Comparison of ENCODE assay signal across 22 cellular contexts in the genomic region with DNA sequence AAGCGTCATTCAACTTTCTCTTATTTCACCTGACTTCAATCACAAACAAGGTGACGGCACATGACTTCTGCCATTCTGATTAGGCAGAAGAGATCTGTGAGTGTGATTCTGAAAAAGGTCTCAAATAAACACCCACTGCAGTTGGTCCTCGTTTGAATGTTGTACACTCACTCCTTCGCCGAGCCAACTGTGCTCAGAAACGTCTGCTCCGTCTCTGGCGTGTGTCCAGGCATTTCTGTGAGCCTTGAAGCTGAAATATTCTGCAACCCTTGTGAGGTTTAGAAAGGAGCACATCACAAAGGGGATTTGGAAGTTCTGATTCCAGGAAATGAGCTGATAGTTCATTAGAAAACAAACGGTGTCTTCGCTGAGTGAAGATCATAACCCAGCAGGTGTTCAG.
DNase-seq lines count a peak whose midpoint lies in the region; ATAC-seq and TF ChIP-seq lines count a peak whose summit lies in the region.
"Had no signal": no experiment of that assay in that cellular context is flagged by ENCODE, and none has a peak within 500 bp of the region (broad histone marks: within the 10 kb centered on the region; RNA-seq: fewer than 3 reads in every experiment).

No MANE protein-coding gene starts in this region.

- peak overlapping the region; percentile 46 to 83 (median 76) for H3K27ac Mint-ChIP-seq in nephron
- no peak overlapping the region for H3K27ac Mint-ChIP-seq in activated CD8-positive, alpha-beta T cell treated with anti-CD3 and anti-CD28 coated beads, Interleukin-2, amount 10 ng/mL, durations not matched to agents 7 days and 5 days
- H3K27ac Mint-ChIP-seq: activated CD8-positive, alpha-beta T cell treated with anti-CD3 and anti-CD28 coated beads for 36 hours; activated naive CD4-positive, alpha-beta T cell treated with anti-CD3 and anti-CD28 coated beads, Interleukin-2, amount 10 ng/mL, durations not matched to agents 7 days and 5 days; activated T-cell treated with anti-CD3 and anti-CD28 coated beads, Interleukin-2, amount 50 U/mL, for 24 hours; effector memory CD8-positive, alpha-beta T cell; WTC11 had no signal

- TF ChIP-seq CTCF in nephron (IDR thresholded peaks at IDR 0.05; ENCODE audit: unreplicated experiment in 3 of 3), result no peak

- no peak for ATAC-seq in HG03469 (IDR thresholded peaks at IDR 0.05; ENCODE audit: unreplicated experiment)
- no peak for ATAC-seq in activated CD8-positive, alpha-beta T cell treated with anti-CD3 and anti-CD28 coated beads, Interleukin-2, amount 10 ng/mL, durations not matched to agents 7 days and 5 days
- ATAC-seq: activated CD8-positive, alpha-beta T cell treated with anti-CD3 and anti-CD28 coated beads for 36 hours; effector memory CD8-positive, alpha-beta T cell; heart left ventricle had no signal

- H3K4me3 ChIP-seq in GM23248, result no peak overlapping the region
- H3K4me3 ChIP-seq: heart left ventricle, lung, SJSA1 had no signal

- H3K27me3 ChIP-seq in GM23248 (replicated peaks; ENCODE audit: insufficient read depth), result 0 out of 2 replicates have a peak, but pooled peaks cover 12% of the 10 kb centered on the region
- H3K27me3 ChIP-seq: SJSA1 had no signal

- CTCF ChIA-PET in activated CD8-positive, alpha-beta T cell treated with anti-CD3 and anti-CD28 coated beads, Interleukin-2, amount 10 ng/mL, durations not matched to agents 7 days and 5 days (lab: Charles Lee), result no interaction called here

- H3K27ac ChIP-seq in GM23248, result no peak overlapping the region
- H3K27ac ChIP-seq: heart left ventricle, parathyroid adenoma, SJSA1 had no signal

- no peaks in the 10 kb centered on the region for H3K9me2 ChIP-seq in GM23248 (ENCODE audit: insufficient read depth)

- H4K20me1 ChIP-seq in GM23248 (ENCODE audit: insufficient read depth), result no peaks in the 10 kb centered on the region

- no peaks in the 10 kb centered on the region for H3K9me3 Mint-ChIP-seq in nephron
- H3K9me3 Mint-ChIP-seq in activated CD8-positive, alpha-beta T cell treated with anti-CD3 and anti-CD28 coated beads, Interleukin-2, amount 10 ng/mL, durations not matched to agents 7 days and 5 days (ENCODE audit: insufficient read depth), result no peaks in the 10 kb centered on the region
- H3K9me3 Mint-ChIP-seq: activated CD8-positive, alpha-beta T cell treated with anti-CD3 and anti-CD28 coated beads for 36 hours; activated naive CD4-positive, alpha-beta T cell treated with anti-CD3 and anti-CD28 coated beads, Interleukin-2, amount 10 ng/mL, durations not matched to agents 7 days and 5 days; activated T-cell treated with anti-CD3 and anti-CD28 coated beads, Interleukin-2, amount 50 U/mL, for 24 hours; WTC11 had no signal

- peaks cover 46% of the 10 kb centered on the region for H3K4me1 Mint-ChIP-seq in nephron
- H3K4me1 Mint-ChIP-seq in activated CD8-positive, alpha-beta T cell treated with anti-CD3 and anti-CD28 coated beads, Interleukin-2, amount 10 ng/mL, durations not matched to agents 7 days and 5 days (ENCODE audit: low read depth), result no peaks in the 10 kb centered on the region
- H3K4me1 Mint-ChIP-seq: activated naive CD4-positive, alpha-beta T cell treated with anti-CD3 and anti-CD28 coated beads, Interleukin-2, amount 10 ng/mL, durations not matched to agents 7 days and 5 days had no signal

- H3K36me3 ChIP-seq in GM23248 (ENCODE audit: low read depth), result no peaks in the 10 kb centered on the region
- H3K36me3 ChIP-seq: heart left ventricle, SJSA1 had no signal

- no peak overlapping the region for H3K9ac ChIP-seq in GM23248
- H3K9ac ChIP-seq: parathyroid adenoma had no signal

- peak; percentile 24 for DNase-seq in COR-L47 (lab: John Stamatoyannopoulos, UW)
- DNase-seq in GM23248, result peak; percentile 4
- DNase-seq in astrocyte of the hippocampus (ENCODE audit: low read depth, low spot score), result peak; percentile 73
- DNase-seq in NCI-H128 (lab: John Stamatoyannopoulos, UW; ENCODE audit: unreplicated experiment), result no peak
- DNase-seq in activated CD8-positive, alpha-beta T cell treated with anti-CD3 and anti-CD28 coated beads, Interleukin-2, amount 10 ng/mL, durations not matched to agents 7 days and 5 days, result no peak
- DNase-seq: activated CD8-positive, alpha-beta T cell treated with anti-CD3 and anti-CD28 coated beads for 36 hours; activated naive CD4-positive, alpha-beta T cell treated with anti-CD3 and anti-CD28 coated beads, Interleukin-2, amount 10 ng/mL, durations not matched to agents 7 days and 5 days; activated T-cell treated with anti-CD3 and anti-CD28 coated beads, Interleukin-2, amount 50 U/mL, for 24 hours; aorta; effector memory CD8-positive, alpha-beta T cell; H7; NCI-H524 treated with DMSO at 0.1 percent for 48 hours; stimulated activated CD4-positive, alpha-beta T cell treated with anti-CD3 and anti-CD28 coated beads, Interleukin-2, amount 100 ng/mL, for 24 hours; stimulated activated naive CD4-positive, alpha-beta T cell treated with Interleukin-2 at 50 U/mL for 16 hours; trophoblast cell had no signal

- H3K36me3 Mint-ChIP-seq in nephron (ENCODE audit: low read depth), result no peaks in the 10 kb centered on the region
- no peaks in the 10 kb centered on the region for H3K36me3 Mint-ChIP-seq in activated CD8-positive, alpha-beta T cell treated with anti-CD3 and anti-CD28 coated beads, Interleukin-2, amount 10 ng/mL, durations not matched to agents 7 days and 5 days (ENCODE audit: low read depth)
- H3K36me3 Mint-ChIP-seq: activated naive CD4-positive, alpha-beta T cell treated with anti-CD3 and anti-CD28 coated beads, Interleukin-2, amount 10 ng/mL, durations not matched to agents 7 days and 5 days; WTC11 had no signal

- H3K4me1 ChIP-seq in GM23248 (ENCODE audit: insufficient read depth), result no peaks in the 10 kb centered on the region
- H3K4me1 ChIP-seq: heart left ventricle, parathyroid adenoma, SJSA1 had no signal

- no peaks in the 10 kb centered on the region for H3K79me2 ChIP-seq in GM23248 (ENCODE audit: insufficient read depth)
- H3K79me2 ChIP-seq: parathyroid adenoma had no signal

- POLR2A ChIA-PET in activated CD8-positive, alpha-beta T cell treated with anti-CD3 and anti-CD28 coated beads, Interleukin-2, amount 10 ng/mL, durations not matched to agents 7 days and 5 days (lab: Charles Lee), result no interaction called here

- H3K9me3 ChIP-seq in GM23248 (ENCODE audit: low read depth), result no peaks in the 10 kb centered on the region
- H3K9me3 ChIP-seq: heart left ventricle, SJSA1 had no signal

- H3K27me3 Mint-ChIP-seq in nephron (ENCODE audit: low read depth), result no peaks in the 10 kb centered on the region
- no peaks in the 10 kb centered on the region for H3K27me3 Mint-ChIP-seq in activated CD8-positive, alpha-beta T cell treated with anti-CD3 and anti-CD28 coated beads, Interleukin-2, amount 10 ng/mL, durations not matched to agents 7 days and 5 days (ENCODE audit: low read depth)
- H3K27me3 Mint-ChIP-seq: activated CD8-positive, alpha-beta T cell treated with anti-CD3 and anti-CD28 coated beads for 36 hours; activated naive CD4-positive, alpha-beta T cell treated with anti-CD3 and anti-CD28 coated beads, Interleukin-2, amount 10 ng/mL, durations not matched to agents 7 days and 5 days; effector memory CD8-positive, alpha-beta T cell had no signal

- H2AFZ ChIP-seq in GM23248, result no peak overlapping the region
- H2AFZ ChIP-seq: parathyroid adenoma had no signal

- 1% methylated on average over 10 of the region's 10 CpGs for WGBS in GM23248 (ENCODE audit: low coverage in 1 of 2, low lambda C conversion rate in 2 of 2, missing lambda C conversion rate in 2 of 2), 2 experiments

- peak overlapping the region in 1 of 3 experiments; percentile 27 for H3K4me3 Mint-ChIP-seq in nephron
- no peak overlapping the region for H3K4me3 Mint-ChIP-seq in activated CD8-positive, alpha-beta T cell treated with anti-CD3 and anti-CD28 coated beads, Interleukin-2, amount 10 ng/mL, durations not matched to agents 7 days and 5 days
- H3K4me3 Mint-ChIP-seq: activated CD8-positive, alpha-beta T cell treated with anti-CD3 and anti-CD28 coated beads for 36 hours; activated naive CD4-positive, alpha-beta T cell treated with anti-CD3 and anti-CD28 coated beads, Interleukin-2, amount 10 ng/mL, durations not matched to agents 7 days and 5 days; activated T-cell treated with anti-CD3 and anti-CD28 coated beads, Interleukin-2, amount 50 U/mL, for 24 hours; effector memory CD8-positive, alpha-beta T cell; WTC11 had no signal

- H3F3A ChIP-seq in GM23248 (ENCODE audit: insufficient read depth), result no peaks in the 10 kb centered on the region

- no peak overlapping the region for H3K4me2 ChIP-seq in GM23248 (ENCODE audit: unreplicated experiment)

- in situ Hi-C loops in GM23248 (cut with MboI), result no loop called here

Comparison
In these comparisons a context has a peak if more than half of its experiments do, and no peak if none do; other contexts are left out.
1. DNase-seq: peak in COR-L47 (single experiment), GM23248 (single experiment) and astrocyte of the hippocampus (single experiment); none in NCI-H128 (single experiment) and activated CD8-positive, alpha-beta T cell treated with anti-CD3 and anti-CD28 coated beads, Interleukin-2, amount 10 ng/mL, durations not matched to agents 7 days and 5 days (single experiment).